Comparison of ENCODE assay signal across 37 cellular contexts in the genomic region with DNA sequence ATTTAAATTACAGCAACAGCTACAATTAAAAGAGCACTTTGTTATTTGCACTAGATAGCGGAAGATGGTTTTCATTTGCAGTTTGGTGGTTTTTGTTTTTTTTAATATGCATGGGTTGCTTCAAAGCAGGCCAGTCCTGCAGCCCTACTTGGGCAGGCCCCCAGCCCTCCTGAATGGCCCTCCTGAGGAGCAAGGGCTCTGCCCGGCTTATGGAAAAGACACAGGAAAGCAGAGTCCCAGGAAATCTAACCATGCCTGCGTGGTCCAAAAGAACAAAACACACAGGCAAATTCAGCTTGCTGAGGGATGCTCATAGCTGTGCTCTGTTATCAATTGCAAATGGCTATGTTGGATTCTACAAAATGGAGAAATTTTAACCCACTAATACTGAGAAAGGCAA.
"Had no signal": no experiment of that assay in that cellular context is flagged by ENCODE, and none has a peak within 500 bp of the region (broad histone marks: within the 10 kb centered on the region; RNA-seq: fewer than 3 reads in every experiment).

No MANE protein-coding gene starts in this region.

- H3K27me3 ChIP-seq: ascending aorta, cardiac muscle cell had no signal

- H3K9me3 ChIP-seq: ascending aorta had no signal

- H3K4me1 Mint-ChIP-seq: activated CD4-positive, alpha-beta memory T cell treated with anti-CD3 and anti-CD28 coated beads, Interleukin-2, amount 10 ng/mL, durations not matched to agents 7 days and 5 days; activated CD4-positive, alpha-beta T cell treated with anti-CD3 and anti-CD28 coated beads for 36 hours; activated CD4-positive, alpha-beta T cell treated with anti-CD3 and anti-CD28 coated beads, Interleukin-2, amount 10 ng/mL, durations not matched to agents 7 days and 5 days; activated CD8-positive, alpha-beta memory T cell treated with anti-CD3 and anti-CD28 coated beads, Interleukin-2, amount 10 ng/mL, durations not matched to agents 7 days and 5 days; activated naive CD4-positive, alpha-beta T cell treated with anti-CD3 and anti-CD28 coated beads, Interleukin-2, amount 10 ng/mL, durations not matched to agents 7 days and 5 days; activated naive CD8-positive, alpha-beta T cell treated with anti-CD3 and anti-CD28 coated beads, Interleukin-2, amount 10 ng/mL, durations not matched to agents 7 days and 5 days; activated naive CD8-positive, alpha-beta T cell treated with anti-CD3 and anti-CD28 coated beads, Interleukin-2, amount 50 U/mL, for 24 hours; brain; central memory CD8-positive, alpha-beta T cell had no signal

- ATAC-seq: activated CD4-positive, alpha-beta T cell treated with anti-CD3 and anti-CD28 coated beads for 36 hours; activated CD4-positive, CD25-positive, alpha-beta regulatory T cell treated with anti-CD3 and anti-CD28 coated beads, Interleukin-2, amount 50 U/mL, for 24 hours; activated CD8-positive, alpha-beta memory T cell treated with anti-CD3 and anti-CD28 coated beads, Interleukin-2, amount 10 ng/mL, durations not matched to agents 7 days and 5 days; activated CD8-positive, alpha-beta T cell treated with anti-CD3 and anti-CD28 coated beads, Interleukin-2, amount 10 ng/mL, durations not matched to agents 7 days and 5 days; activated naive CD8-positive, alpha-beta T cell treated with anti-CD3 and anti-CD28 coated beads, Interleukin-2, amount 50 U/mL, for 24 hours had no signal

- H3K36me3 Mint-ChIP-seq: activated CD8-positive, alpha-beta memory T cell treated with anti-CD3 and anti-CD28 coated beads, Interleukin-2, amount 10 ng/mL, durations not matched to agents 7 days and 5 days; activated naive CD4-positive, alpha-beta T cell treated with anti-CD3 and anti-CD28 coated beads, Interleukin-2, amount 10 ng/mL, durations not matched to agents 7 days and 5 days; activated naive CD8-positive, alpha-beta T cell; brain had no signal

- H3K27me3 Mint-ChIP-seq: activated CD4-positive, alpha-beta memory T cell treated with anti-CD3 and anti-CD28 coated beads, Interleukin-2, amount 10 ng/mL, durations not matched to agents 7 days and 5 days; activated CD4-positive, alpha-beta T cell treated with anti-CD3 and anti-CD28 coated beads for 36 hours; activated naive CD8-positive, alpha-beta T cell; activated naive CD8-positive, alpha-beta T cell treated with anti-CD3 and anti-CD28 coated beads, Interleukin-2, amount 50 U/mL, for 24 hours had no signal

- H3K27ac Mint-ChIP-seq: activated CD4-positive, alpha-beta memory T cell treated with anti-CD3 and anti-CD28 coated beads, Interleukin-2, amount 10 ng/mL, durations not matched to agents 7 days and 5 days; activated CD4-positive, alpha-beta T cell treated with anti-CD3 and anti-CD28 coated beads for 36 hours; activated CD4-positive, alpha-beta T cell treated with anti-CD3 and anti-CD28 coated beads, Interleukin-2, amount 10 ng/mL, durations not matched to agents 7 days and 5 days; activated CD8-positive, alpha-beta memory T cell treated with anti-CD3 and anti-CD28 coated beads, Interleukin-2, amount 10 ng/mL, durations not matched to agents 7 days and 5 days; activated CD8-positive, alpha-beta T cell treated with anti-CD3 and anti-CD28 coated beads, Interleukin-2, amount 10 ng/mL, durations not matched to agents 7 days and 5 days; activated naive CD4-positive, alpha-beta T cell treated with anti-CD3 and anti-CD28 coated beads, Interleukin-2, amount 10 ng/mL, durations not matched to agents 7 days and 5 days; activated naive CD4-positive, alpha-beta T cell treated with anti-CD3 and anti-CD28 coated beads, Interleukin-2, amount 50 U/mL, for 24 hours; activated naive CD8-positive, alpha-beta T cell; activated naive CD8-positive, alpha-beta T cell treated with anti-CD3 and anti-CD28 coated beads, Interleukin-2, amount 10 ng/mL, durations not matched to agents 7 days and 5 days; activated naive CD8-positive, alpha-beta T cell treated with anti-CD3 and anti-CD28 coated beads, Interleukin-2, amount 50 U/mL, for 24 hours; activated T-cell treated with anti-CD3 and anti-CD28 coated beads, Interleukin-2, amount 50 U/mL, for 24 hours; activated T-helper 2 cell treated with anti-CD3 and anti-CD28 coated beads, Interferon-gamma antibody, Interleukin-2, Interleukin-4, amounts not matched to agents 10 μg/mL and 5 μg/mL and 100 μg/mL, durations not matched to agents 14 hours and 24 hours and 36 hours; brain; T-helper 1 cell treated with Interleukin-12 subunit alpha and Interleukin-12 subunit beta and Interleukin-4 antibody, amounts not matched to agents 30 μg/mL and 1 μg/mL, for 36 hours; T-helper 2 cell treated with Interferon-gamma antibody and Interleukin-4, amounts not matched to agents 5 μg/mL and 100 μg/mL, for 36 hours had no signal

- DNase-seq: activated CD4-positive, alpha-beta memory T cell treated with anti-CD3 and anti-CD28 coated beads, Interleukin-2, amount 10 ng/mL, durations not matched to agents 7 days and 5 days; activated CD4-positive, alpha-beta T cell treated with anti-CD3 and anti-CD28 coated beads for 1 hour; activated CD4-positive, alpha-beta T cell treated with anti-CD3 and anti-CD28 coated beads for 36 hours; activated CD4-positive, alpha-beta T cell treated with anti-CD3 and anti-CD28 coated beads for 48 hours; activated CD4-positive, alpha-beta T cell treated with anti-CD3 and anti-CD28 coated beads, Interleukin-2, amount 10 ng/mL, durations not matched to agents 7 days and 5 days; activated CD4-positive, alpha-beta T cell treated with anti-CD3 and anti-CD28 coated beads, Interleukin-2, amount 50 U/mL, for 48 hours; activated CD4-positive, CD25-positive, alpha-beta regulatory T cell; activated CD8-positive, alpha-beta memory T cell treated with anti-CD3 and anti-CD28 coated beads for 24 hours; activated CD8-positive, alpha-beta memory T cell treated with anti-CD3 and anti-CD28 coated beads, Interleukin-2, amount 10 ng/mL, durations not matched to agents 7 days and 5 days; activated CD8-positive, alpha-beta memory T cell treated with anti-CD3 and anti-CD28 coated beads, Interleukin-2, amount 50 U/mL, for 48 hours; activated CD8-positive, alpha-beta T cell treated with anti-CD3 and anti-CD28 coated beads, Interleukin-2, amount 10 ng/mL, durations not matched to agents 7 days and 5 days; activated effector memory CD4-positive, alpha-beta T cell treated with Interleukin-2 at 50 U/mL for 16 hours; activated gamma-delta T cell; activated naive CD4-positive, alpha-beta T cell treated with anti-CD3 and anti-CD28 coated beads, Interleukin-2, amount 10 ng/mL, durations not matched to agents 7 days and 5 days; activated naive CD4-positive, alpha-beta T cell treated with Interleukin-2 at 50 U/mL for 16 hours; activated naive CD8-positive, alpha-beta T cell treated with anti-CD3 and anti-CD28 coated beads, Interleukin-2, amount 10 ng/mL, durations not matched to agents 7 days and 5 days; activated naive CD8-positive, alpha-beta T cell treated with anti-CD3 and anti-CD28 coated beads, Interleukin-2, amount 50 U/mL, for 24 hours; activated T-cell treated with anti-CD3 and anti-CD28 coated beads, Interleukin-2, amount 50 U/mL, for 24 hours; activated T-cell treated with anti-CD3 and anti-CD28 coated beads, Interleukin-2, amount 50 U/mL, for 48 hours; amygdala; anterior cingulate cortex; caudate nucleus; cerebellar nuclear complex; T-helper 1 cell; T-helper 2 cell; T-helper 9 cell had no signal

- H3K4me3 Mint-ChIP-seq: activated CD4-positive, alpha-beta memory T cell treated with anti-CD3 and anti-CD28 coated beads, Interleukin-2, amount 10 ng/mL, durations not matched to agents 7 days and 5 days; activated CD4-positive, alpha-beta T cell treated with anti-CD3 and anti-CD28 coated beads for 36 hours; activated CD4-positive, alpha-beta T cell treated with anti-CD3 and anti-CD28 coated beads, Interleukin-2, amount 10 ng/mL, durations not matched to agents 7 days and 5 days; activated CD8-positive, alpha-beta memory T cell treated with anti-CD3 and anti-CD28 coated beads, Interleukin-2, amount 10 ng/mL, durations not matched to agents 7 days and 5 days; activated CD8-positive, alpha-beta T cell treated with anti-CD3 and anti-CD28 coated beads, Interleukin-2, amount 10 ng/mL, durations not matched to agents 7 days and 5 days; activated naive CD4-positive, alpha-beta T cell treated with anti-CD3 and anti-CD28 coated beads, Interleukin-2, amount 10 ng/mL, durations not matched to agents 7 days and 5 days; activated naive CD4-positive, alpha-beta T cell treated with anti-CD3 and anti-CD28 coated beads, Interleukin-2, amount 50 U/mL, for 24 hours; activated naive CD8-positive, alpha-beta T cell; activated naive CD8-positive, alpha-beta T cell treated with anti-CD3 and anti-CD28 coated beads, Interleukin-2, amount 10 ng/mL, durations not matched to agents 7 days and 5 days; activated naive CD8-positive, alpha-beta T cell treated with anti-CD3 and anti-CD28 coated beads, Interleukin-2, amount 50 U/mL, for 24 hours; activated T-cell treated with anti-CD3 and anti-CD28 coated beads, Interleukin-2, amount 50 U/mL, for 24 hours; brain; central memory CD8-positive, alpha-beta T cell; T-helper 1 cell treated with Interleukin-12 subunit alpha and Interleukin-12 subunit beta and Interleukin-4 antibody, amounts not matched to agents 30 μg/mL and 1 μg/mL, for 36 hours; T-helper 2 cell treated with Interferon-gamma antibody and Interleukin-4, amounts not matched to agents 5 μg/mL and 100 μg/mL, for 36 hours had no signal

- H3K27ac ChIP-seq: ascending aorta, cardiac muscle cell, VCaP had no signal

- H3K4me1 ChIP-seq: ascending aorta had no signal

- H3K4me3 ChIP-seq: ascending aorta, cardiac muscle cell had no signal

- H3K36me3 ChIP-seq: ascending aorta, cardiac muscle cell had no signal

- H3K9me3 Mint-ChIP-seq: activated CD4-positive, alpha-beta memory T cell treated with anti-CD3 and anti-CD28 coated beads, Interleukin-2, amount 10 ng/mL, durations not matched to agents 7 days and 5 days; activated naive CD4-positive, alpha-beta T cell treated with anti-CD3 and anti-CD28 coated beads, Interleukin-2, amount 50 U/mL, for 24 hours; activated naive CD8-positive, alpha-beta T cell treated with anti-CD3 and anti-CD28 coated beads, Interleukin-2, amount 50 U/mL, for 24 hours; activated T-helper 2 cell treated with anti-CD3 and anti-CD28 coated beads, Interferon-gamma antibody, Interleukin-2, Interleukin-4, amounts not matched to agents 10 μg/mL and 5 μg/mL and 100 μg/mL, durations not matched to agents 14 hours and 24 hours and 36 hours; central memory CD8-positive, alpha-beta T cell had no signal
